ENCODE assay signal across 14 cellular contexts in the genomic region with DNA sequence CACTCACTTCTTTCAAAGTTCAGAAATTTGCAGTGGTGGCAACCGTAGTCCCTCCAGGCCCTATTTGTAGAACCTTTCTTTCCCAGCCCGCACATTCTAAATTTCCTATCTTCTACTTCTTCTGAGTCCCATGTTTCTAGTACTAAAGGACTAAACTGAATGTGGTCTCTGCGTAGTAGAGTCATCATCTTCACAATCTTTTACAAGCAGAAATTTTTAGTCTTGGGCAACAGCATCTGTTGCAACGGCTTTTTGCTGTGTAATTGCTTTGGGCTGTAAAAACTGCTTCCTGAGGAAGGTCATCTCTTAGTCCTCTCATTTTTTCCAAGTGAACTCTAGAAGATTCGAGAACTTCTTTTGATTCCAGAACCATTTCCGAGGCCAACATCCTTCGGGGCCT. TPM values are rescaled to one million over a fixed set of nuclear protein-coding genes. Genes with fewer than 3 reads are reported as not detected.
DNase-seq lines count a peak whose midpoint lies in the region; ATAC-seq and TF ChIP-seq lines count a peak whose summit lies in the region.
"Had no signal": no experiment of that assay in that cellular context is flagged by ENCODE, and none has a peak within 500 bp of the region (broad histone marks: within the 10 kb centered on the region; RNA-seq: fewer than 3 reads in every experiment).

No MANE protein-coding gene starts in this region.

- H3K4me1 ChIP-seq in body of pancreas (no peaks in the 10 kb centered on the region), lung (ENCODE audit: control insufficient read depth in 2 of 2, insufficient read depth in 2 of 2, low read length in 2 of 2) (peaks cover 0 to 3% of the 10 kb centered on the region in 2 donors)
- H3K4me1 ChIP-seq: A549, pancreas had no signal

- DNase-seq in Right ventricle myocardium inferior (ENCODE audit: missing footprints), result no peak
- no peak for DNase-seq in cardiac septum (ENCODE audit: low spot score)
- peak in 1 of 4 donors; percentile 59 for DNase-seq in body of pancreas
- no peak for DNase-seq in lung (ENCODE audit: low spot score)
- no peak for DNase-seq in naive thymus-derived CD8-positive, alpha-beta T cell
- no peak for DNase-seq in glomerular visceral epithelial cell (ENCODE audit: extremely low spot score)
- DNase-seq: activated naive CD4-positive, alpha-beta T cell treated with Interleukin-2 at 50 U/mL for 16 hours; NCI-H1417; pancreas; stimulated activated CD4-positive, alpha-beta T cell treated with anti-CD3 and anti-CD28 coated beads, Interleukin-4, amount 100 ng/mL, for 24 hours had no signal

- H3K36me3 ChIP-seq in body of pancreas (replicated peaks in 1 of 2; ENCODE audit: insufficient read depth in 1 of 2, low read depth in 2 of 2) (no peaks in the 10 kb centered on the region), lung (ENCODE audit: control insufficient read depth in 2 of 2, insufficient read depth in 2 of 2, low read length in 2 of 2) (no peaks in the 10 kb centered on the region)
- H3K36me3 ChIP-seq: pancreas had no signal

- no peak for TF ChIP-seq CTCF in body of pancreas (IDR thresholded peaks at IDR 0.05)
- no peak for TF ChIP-seq CTCF in lung (IDR thresholded peaks at IDR 0.05; ENCODE audit: control extremely low read depth, extremely low read depth)

- H3K9me3 Mint-ChIP-seq in naive thymus-derived CD8-positive, alpha-beta T cell, result peaks cover 0 to 2% (median 0%) of the 10 kb centered on the region in 9 donors
- H3K9me3 Mint-ChIP-seq: memory B cell had no signal

- H3K9me3 ChIP-seq in body of pancreas, result no peaks in the 10 kb centered on the region
- no peaks in the 10 kb centered on the region for H3K9me3 ChIP-seq in lung (ENCODE audit: control insufficient read depth in 2 of 2, insufficient read depth in 1 of 2, low read length in 1 of 2)
- H3K9me3 ChIP-seq: A549, pancreas had no signal

- H3K36me3 Mint-ChIP-seq in naive thymus-derived CD8-positive, alpha-beta T cell, result peaks cover 0 to 4% (median 0%) of the 10 kb centered on the region in 3 donors

- ATAC-seq in Right ventricle myocardium inferior (peak; percentile 52), body of pancreas (peak; percentile 30), lung (ENCODE audit: insufficient read depth, low FRiP score) (peak; percentile 36), GM21528 (IDR thresholded peaks at IDR 0.05; ENCODE audit: low FRiP score, unreplicated experiment) (no peak), HG02798 (IDR thresholded peaks at IDR 0.05; ENCODE audit: poor library complexity, unreplicated experiment) (no peak)
- ATAC-seq in naive thymus-derived CD8-positive, alpha-beta T cell, result no peak
- ATAC-seq: A549 had no signal

- H3K27ac ChIP-seq in body of pancreas (peak overlapping the region in 1 of 4 donors; percentile 39), lung (ENCODE audit: low read depth in 1 of 2, low read length in 1 of 2) (no peak overlapping the region)
- H3K27ac ChIP-seq: A549 had no signal

- peaks cover 14 to 71% (median 41%) of the 10 kb centered on the region in 4 donors for H3K4me1 Mint-ChIP-seq in naive thymus-derived CD8-positive, alpha-beta T cell

- H3K4me3 Mint-ChIP-seq in naive thymus-derived CD8-positive, alpha-beta T cell, result peak overlapping the region in 1 of 10 donors; percentile 43
- H3K4me3 Mint-ChIP-seq: memory B cell had no signal

- POLR2A ChIA-PET in naive thymus-derived CD8-positive, alpha-beta T cell (lab: Charles Lee), result no interaction called here

- H3K4me3 ChIP-seq in body of pancreas (no peak overlapping the region), lung (no peak overlapping the region)
- H3K4me3 ChIP-seq: A549, pancreas had no signal

- intact Hi-C loops in Right ventricle myocardium inferior (cut with DNase I) (no loop called here), cardiac septum (cut with DNase I) (no loop called here), body of pancreas (cut with DNase I) (no loop called here)

- TF ChIP-seq POLR2A in body of pancreas (IDR thresholded peaks at IDR 0.05), result no peak

- WGBS in body of pancreas, 2 donors, result 61 to 75% methylated on average over 7 of the region's 7 CpGs
- 29 to 63% methylated on average over 7 of the region's 7 CpGs for WGBS in lung, 2 donors

- H3K27me3 Mint-ChIP-seq in naive thymus-derived CD8-positive, alpha-beta T cell, result no peaks in the 10 kb centered on the region
- H3K27me3 Mint-ChIP-seq: memory B cell had no signal

- H3K27ac Mint-ChIP-seq in naive thymus-derived CD8-positive, alpha-beta T cell, result peak overlapping the region in 2 of 10 donors; percentile 23 to 49

- H3K27me3 ChIP-seq in body of pancreas (no peaks in the 10 kb centered on the region), lung (ENCODE audit: control insufficient read depth, insufficient read depth) (no peaks in the 10 kb centered on the region)
- H3K27me3 ChIP-seq: pancreas had no signal

RNA-seq across cellular contexts. Expression of gene VAV3, which starts 23.9 kb away (rescaled TPM):
- 1.7 TPM for total RNA-seq in Right ventricle myocardium inferior
- 1.9 TPM for total RNA-seq in cardiac septum
- 10 to 100 TPM; 18.4 to 21.4 TPM for total RNA-seq in body of pancreas
- total RNA-seq in lung, result 10 to 100 TPM in 1 of 2 donors, 1 to 10 TPM in 1; 7.2 to 14.4 TPM
- polyA plus RNA-seq in lung, result 1 to 10 TPM; 1.7 to 8.0 TPM
- 1 to 10 TPM; 2.5 to 3.8 TPM for total RNA-seq in naive thymus-derived CD8-positive, alpha-beta T cell
- 10 to 100 TPM in 1 of 3 donors, 1 to 10 TPM in 2; 2.2 to 13.1 (median 2.9) TPM for polyA plus RNA-seq in naive thymus-derived CD8-positive, alpha-beta T cell

Comparison
In these comparisons a context has a peak if more than half of its experiments do, and no peak if none do; other contexts are left out.
1. ATAC-seq: peak in Right ventricle myocardium inferior (single experiment), body of pancreas (single experiment) and lung (single experiment); none in GM21528 (single experiment), naive thymus-derived CD8-positive, alpha-beta T cell (0 of 2) and HG02798 (single experiment).